In genomic region chr3:129620828-129621605, GRCh38 we compare ENCODE assay signal across 1 cellular context.
TF ChIP-seq lines count a peak whose summit lies in the region.

No MANE protein-coding gene starts in this region.

TF ChIP-seq in H1, 55 proteins besides CTCF, POLR2A, EP300 and RAD21:
- TF ChIP-seq SUZ12 (IDR thresholded peaks at IDR 0.05; ENCODE audit: low read length) (no peak), CREB1 (IDR thresholded peaks at IDR 0.05) (no peak), EZH2 (IDR thresholded peaks at IDR 0.05; ENCODE audit: low read depth, low read length, severe bottlenecking) (no peak), CHD7 (IDR thresholded peaks at IDR 0.05; ENCODE audit: insufficient replicate concordance, low read length) (no peak), CTBP2 (IDR thresholded peaks at IDR 0.05; ENCODE audit: borderline replicate concordance, insufficient read depth, insufficient read length, low read length) (no peak), CHD2 (IDR thresholded peaks at IDR 0.05; ENCODE audit: low read length) (no peak), MAFK (IDR thresholded peaks at IDR 0.05; ENCODE audit: low read depth, low read length) (no peak), RBBP5 (IDR thresholded peaks at IDR 0.05; ENCODE audit: borderline replicate concordance, low read depth, low read length) (no peak), TCF12 (IDR thresholded peaks at IDR 0.05; ENCODE audit: low read depth, low read length) (no peak), TAF7 (optimal IDR thresholded peaks at IDR 0.05; ENCODE audit: borderline replicate concordance, low read depth, low read length) (no peak), GABPA (IDR thresholded peaks at IDR 0.05; ENCODE audit: borderline replicate concordance, insufficient read depth, low read length) (no peak), ZNF274 (IDR thresholded peaks at IDR 0.05; ENCODE audit: borderline replicate concordance, extremely low read depth, low read length) (no peak), CBX5 (IDR thresholded peaks at IDR 0.05; ENCODE audit: low read depth, low read length) (no peak), HDAC2 (IDR thresholded peaks at IDR 0.05; ENCODE audit: borderline replicate concordance in 1 of 2, low read depth in 2 of 2, low read length in 2 of 2) (no peak), KDM4A (IDR thresholded peaks at IDR 0.05; ENCODE audit: low read depth, low read length, severe bottlenecking) (no peak), FOSL1 (IDR thresholded peaks at IDR 0.05; ENCODE audit: insufficient read depth, low read depth, low read length) (no peak), RFX5 (IDR thresholded peaks at IDR 0.05; ENCODE audit: borderline replicate concordance, low read depth, low read length) (no peak)
TF ChIP-seq in H1: peak in this region for 0.
